In the genomic region with DNA sequence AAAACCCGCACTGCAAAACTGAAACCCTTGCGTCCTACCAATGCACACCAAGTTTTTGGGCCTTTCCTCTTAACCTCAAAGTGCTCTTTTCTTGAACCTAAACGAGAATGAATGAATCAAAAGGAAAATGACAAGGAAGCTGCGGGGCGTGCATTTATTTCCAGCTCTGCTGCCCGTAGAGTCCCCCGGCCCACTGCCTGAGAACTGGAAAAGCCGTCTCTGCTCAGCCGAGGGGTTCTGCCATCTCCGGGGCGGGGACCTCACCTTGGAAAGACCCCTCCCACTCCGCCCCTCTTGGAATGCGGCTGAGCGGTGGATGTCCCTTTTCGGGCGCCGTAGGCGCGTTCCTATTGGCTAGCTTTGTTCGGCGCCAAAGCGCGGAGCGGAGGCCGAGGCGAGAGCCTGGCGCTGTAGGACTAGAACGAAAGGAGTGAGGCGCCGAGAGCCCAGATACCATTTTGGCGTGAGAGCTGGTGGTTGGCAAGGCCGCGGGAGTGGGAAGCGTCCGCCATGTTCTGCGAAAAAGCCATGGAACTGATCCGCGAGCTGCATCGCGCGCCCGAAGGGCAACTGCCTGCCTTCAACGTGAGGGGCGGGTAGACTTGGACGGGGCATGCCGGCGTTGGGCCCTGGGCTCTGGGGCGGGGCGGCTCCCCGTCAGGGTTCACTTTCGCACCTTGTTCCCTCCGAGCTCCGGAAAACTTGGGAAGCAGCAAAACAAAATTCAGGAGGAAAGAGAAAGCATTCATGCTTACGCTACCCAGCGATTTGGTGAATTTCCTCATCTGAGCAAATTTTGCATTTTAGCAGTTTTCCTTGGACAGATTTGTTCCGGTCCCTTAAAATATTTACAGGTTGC, we compare ENCODE assay signal across 8 cellular contexts. TPM values are rescaled to one million over a fixed set of nuclear protein-coding genes. Genes with fewer than 3 reads are reported as not detected.
DNase-seq lines count a peak whose midpoint lies in the region; ATAC-seq and TF ChIP-seq lines count a peak whose summit lies in the region.

A gene (plus strand): TSS at position 363 of the 859 bp plus-strand sequence. CDS start 148 bp downstream, at position 511.

- H3K9me2 ChIP-seq in PC-3 (replicated peaks; ENCODE audit: low read length) = no peaks in the 10 kb centered on the region

- POLR2A ChIA-PET in PC-3 (lab: Charles Lee; ENCODE audit: unreplicated experiment) = interaction anchor here (0.6 kb wide), 2 partner anchors 9 to 181 kb away, joined by 3 to 6 read pairs; no protein-coding TSS in a partner anchor

- TF ChIP-seq CTCF in PC-3 (conservative IDR thresholded peaks at IDR 0.05; ENCODE audit: low read depth, low read length) = no peak
- no peak for TF ChIP-seq CTCF in esophagus squamous epithelium (IDR thresholded peaks at IDR 0.05)

- H3K4me2 ChIP-seq in PC-3 (ENCODE audit: low read length) = peak within 1 kb of the TSS; percentile 97

- H3K9me3 ChIP-seq in PC-3 (ENCODE audit: low read length) (peaks cover 8% of the 10 kb centered on the region; the same call in 1 of the 2 replicates), esophagus squamous epithelium (peaks cover 0 to 12% (median 7%) of the 10 kb centered on the region in 3 donors)

- intact Hi-C loops in PC-3 (cut with micrococcal nuclease) = no loop called here
- intact Hi-C loops in esophagus squamous epithelium (cut with DNase I) = no loop called here

- CTCF ChIA-PET in PC-3 (lab: Charles Lee) = interaction anchor here (0.6 to 0.9 kb wide), 2 partner anchors 9 to 71 kb away, joined by 4 read pairs; no protein-coding TSS in a partner anchor

- DNase-seq in DMS79 (lab: John Stamatoyannopoulos, UW) (peak; percentile 89), PC-3 (peak; percentile 98), esophagus squamous epithelium (lab: John Stamatoyannopoulos, UW) (peak; percentile 23), myocyte (ENCODE audit: low read depth) (peak; percentile 90)
- DNase-seq in activated T-cell treated with anti-CD3 and anti-CD28 coated beads, Interleukin-2, amount 50 U/mL, for 1 hour = peak; percentile 75
- peak; percentile 68 for DNase-seq in stimulated activated CD8-positive, alpha-beta memory T cell treated with anti-CD3 and anti-CD28 coated beads, Interleukin-7, amount 100 ng/mL, for 24 hours (ENCODE audit: low read depth)

- H3K27me3 ChIP-seq in PC-3 (ENCODE audit: low read length) = no peaks in the 10 kb centered on the region
- no peaks in the 10 kb centered on the region for H3K27me3 ChIP-seq in esophagus squamous epithelium

- ATAC-seq in GM21717 (IDR thresholded peaks at IDR 0.05; ENCODE audit: unreplicated experiment) (peak; percentile 90), PC-3 (peak; percentile 93)

- no peaks in the 10 kb centered on the region for H4K20me1 ChIP-seq in PC-3 (ENCODE audit: low read length)

- H3K4me1 ChIP-seq in PC-3 (ENCODE audit: insufficient read depth, low read length) (peaks cover 18% of the 10 kb centered on the region), esophagus squamous epithelium (peaks cover 0 to 21% (median 6%) of the 10 kb centered on the region in 3 donors)

- TF ChIP-seq EP300 in Ishikawa (IDR thresholded peaks at IDR 0.05; ENCODE audit: borderline replicate concordance) = peak; percentile 54; the same call in 1 of the 2 replicates

- peak within 1 kb of the TSS; percentile 62 for H3K27ac ChIP-seq in PC-3 (ENCODE audit: low read length)
- H3K27ac ChIP-seq in esophagus squamous epithelium = peak within 1 kb of the TSS; percentile 64 to 84 (median 80)

- H3K4me3 ChIP-seq in PC-3 (ENCODE audit: low read length) = peak within 1 kb of the TSS; percentile 91
- peak within 1 kb of the TSS; percentile 67 to 79 (median 74) for H3K4me3 ChIP-seq in esophagus squamous epithelium

- TF ChIP-seq POLR2A in esophagus squamous epithelium (IDR thresholded peaks at IDR 0.05) = peak in 2 of 4 donors; percentile 11 to 29

- TSS peak; percentile 81 for BruUV-seq in PC-3 (replicated peaks; lab: Mats Ljungman, UMichigan)

- H3K79me2 ChIP-seq in PC-3 (ENCODE audit: low read length) = peaks cover 45% of the 10 kb centered on the region

- WGBS in esophagus squamous epithelium, 2 donors = 1 to 3% methylated on average over 14 to 24 of the region's 56 CpGs

- peak within 1 kb of the TSS; percentile 88 for H2AFZ ChIP-seq in PC-3 (ENCODE audit: low read length)

- H3F3A ChIP-seq in PC-3 (ENCODE audit: low read length, unreplicated experiment) = no peaks in the 10 kb centered on the region

- H3K36me3 ChIP-seq in PC-3 (ENCODE audit: low read depth, low read length) (peaks cover 9% of the 10 kb centered on the region; the same call in 1 of the 2 replicates), esophagus squamous epithelium (no peaks in the 10 kb centered on the region)

- no peak for TF ChIP-seq RAD21 in Ishikawa (IDR thresholded peaks at IDR 0.05; ENCODE audit: low read depth)

- H3K9ac ChIP-seq in PC-3 (ENCODE audit: low read length) = peak within 1 kb of the TSS; percentile 97

TF ChIP-seq in Ishikawa, 13 proteins besides CTCF, POLR2A, EP300 and RAD21:
- TF ChIP-seq EGR1 (IDR thresholded peaks at IDR 0.05) = peak; percentile 42
- TF ChIP-seq ZBTB7A (IDR thresholded peaks at IDR 0.05; ENCODE audit: low read depth) = peak; percentile 99
- TF ChIP-seq YY1 (IDR thresholded peaks at IDR 0.05; ENCODE audit: low read depth) = peak; percentile 85
- TF ChIP-seq TAF1 (IDR thresholded peaks at IDR 0.05; ENCODE audit: low read depth) = peak; percentile 93
- TF ChIP-seq FOXM1 (IDR thresholded peaks at IDR 0.05; ENCODE audit: borderline replicate concordance, low read depth) = peak; percentile 86
- peak; percentile 81 for TF ChIP-seq TCF12 (IDR thresholded peaks at IDR 0.05; ENCODE audit: low read depth)
- TF ChIP-seq, protein P1, sequence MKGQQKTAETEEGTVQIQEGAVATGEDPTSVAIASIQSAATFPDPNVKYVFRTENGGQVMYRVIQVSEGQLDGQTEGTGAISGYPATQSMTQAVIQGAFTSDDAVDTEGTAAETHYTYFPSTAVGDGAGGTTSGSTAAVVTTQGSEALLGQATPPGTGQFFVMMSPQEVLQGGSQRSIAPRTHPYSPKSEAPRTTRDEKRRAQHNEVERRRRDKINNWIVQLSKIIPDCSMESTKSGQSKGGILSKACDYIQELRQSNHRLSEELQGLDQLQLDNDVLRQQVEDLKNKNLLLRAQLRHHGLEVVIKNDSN (IDR thresholded peaks at IDR 0.05) = no peak
- TF ChIP-seq CEBPB (IDR thresholded peaks at IDR 0.05) = no peak; the same call in 1 of the 2 replicates
- peak; percentile 39; the same call in 1 of the 2 replicates for TF ChIP-seq NFIC (IDR thresholded peaks at IDR 0.05)
- TF ChIP-seq TEAD4 (IDR thresholded peaks at IDR 0.05) = peak; percentile 96
- TF ChIP-seq, protein P2, sequence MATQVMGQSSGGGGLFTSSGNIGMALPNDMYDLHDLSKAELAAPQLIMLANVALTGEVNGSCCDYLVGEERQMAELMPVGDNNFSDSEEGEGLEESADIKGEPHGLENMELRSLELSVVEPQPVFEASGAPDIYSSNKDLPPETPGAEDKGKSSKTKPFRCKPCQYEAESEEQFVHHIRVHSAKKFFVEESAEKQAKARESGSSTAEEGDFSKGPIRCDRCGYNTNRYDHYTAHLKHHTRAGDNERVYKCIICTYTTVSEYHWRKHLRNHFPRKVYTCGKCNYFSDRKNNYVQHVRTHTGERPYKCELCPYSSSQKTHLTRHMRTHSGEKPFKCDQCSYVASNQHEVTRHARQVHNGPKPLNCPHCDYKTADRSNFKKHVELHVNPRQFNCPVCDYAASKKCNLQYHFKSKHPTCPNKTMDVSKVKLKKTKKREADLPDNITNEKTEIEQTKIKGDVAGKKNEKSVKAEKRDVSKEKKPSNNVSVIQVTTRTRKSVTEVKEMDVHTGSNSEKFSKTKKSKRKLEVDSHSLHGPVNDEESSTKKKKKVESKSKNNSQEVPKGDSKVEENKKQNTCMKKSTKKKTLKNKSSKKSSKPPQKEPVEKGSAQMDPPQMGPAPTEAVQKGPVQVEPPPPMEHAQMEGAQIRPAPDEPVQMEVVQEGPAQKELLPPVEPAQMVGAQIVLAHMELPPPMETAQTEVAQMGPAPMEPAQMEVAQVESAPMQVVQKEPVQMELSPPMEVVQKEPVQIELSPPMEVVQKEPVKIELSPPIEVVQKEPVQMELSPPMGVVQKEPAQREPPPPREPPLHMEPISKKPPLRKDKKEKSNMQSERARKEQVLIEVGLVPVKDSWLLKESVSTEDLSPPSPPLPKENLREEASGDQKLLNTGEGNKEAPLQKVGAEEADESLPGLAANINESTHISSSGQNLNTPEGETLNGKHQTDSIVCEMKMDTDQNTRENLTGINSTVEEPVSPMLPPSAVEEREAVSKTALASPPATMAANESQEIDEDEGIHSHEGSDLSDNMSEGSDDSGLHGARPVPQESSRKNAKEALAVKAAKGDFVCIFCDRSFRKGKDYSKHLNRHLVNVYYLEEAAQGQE (IDR thresholded peaks at IDR 0.05; ENCODE audit: low read depth) = no peak
- TF ChIP-seq, protein P3, sequence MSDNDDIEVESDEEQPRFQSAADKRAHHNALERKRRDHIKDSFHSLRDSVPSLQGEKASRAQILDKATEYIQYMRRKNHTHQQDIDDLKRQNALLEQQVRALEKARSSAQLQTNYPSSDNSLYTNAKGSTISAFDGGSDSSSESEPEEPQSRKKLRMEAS (IDR thresholded peaks at IDR 0.05) = peak; percentile 95
- peak; percentile 48; the same call in 1 of the 2 replicates for TF ChIP-seq CREB1 (IDR thresholded peaks at IDR 0.05; ENCODE audit: low read depth)

RNA-seq across cellular contexts. Expression of the gene that starts here (rescaled TPM):
- total RNA-seq in PC-3 (2014; rRNA removed) (27.5 and 28.1 TPM in 2 replicates), esophagus squamous epithelium (10 to 100 TPM in 1 of 4 donors, 1 to 10 TPM in 3; 3.4 to 12.9 (median 6.4) TPM), myocyte (2.2 and 3.0 TPM in 2 replicates)
- polyA plus RNA-seq in myocyte (2012) = 1.1 TPM

Comparison
In these comparisons a context has a peak if more than half of its experiments do, and no peak if none do; other contexts are left out.
1. Peak in every context shown above with its lines: DNase-seq, ATAC-seq, H3K4me3 ChIP-seq and H3K27ac ChIP-seq.
2. DNase-seq: peak in every context shown above with its lines; median percentile 98 in PC-3; 90 in myocyte; 89 in DMS79; 75 in activated T-cell treated with anti-CD3 and anti-CD28 coated beads, Interleukin-2, amount 50 U/mL, for 1 hour; 68 in stimulated activated CD8-positive, alpha-beta memory T cell treated with anti-CD3 and anti-CD28 coated beads, Interleukin-7, amount 100 ng/mL, for 24 hours; 23 in esophagus squamous epithelium.